24 cellular contexts compared by ENCODE assay signal in genomic region chr12:20000229-20000869, GRCh38.
DNase-seq lines count a peak whose midpoint lies in the region; ATAC-seq and TF ChIP-seq lines count a peak whose summit lies in the region.
"Had no signal": no experiment of that assay in that cellular context is flagged by ENCODE, and none has a peak within 500 bp of the region (broad histone marks: within the 10 kb centered on the region; RNA-seq: fewer than 3 reads in every experiment).

No MANE protein-coding gene starts in this region.

- H3K9me3 Mint-ChIP-seq in endodermal cell: no peaks in the 10 kb centered on the region

- no peaks in the 10 kb centered on the region for H3K27me3 Mint-ChIP-seq in endodermal cell (ENCODE audit: insufficient read depth)
- H3K27me3 Mint-ChIP-seq: CD4-positive, alpha-beta T cell; IgD-negative memory B cell had no signal

- no peak overlapping the region for H4K8ac ChIP-seq in mesenchymal stem cell (ENCODE audit: low read length)

- no peak overlapping the region for H3K18ac ChIP-seq in mesenchymal stem cell (ENCODE audit: low read depth in 1 of 2, low read length in 2 of 2)

- H2AFZ ChIP-seq in mesenchymal stem cell (ENCODE audit: low read depth, low read length): no peak overlapping the region
- H2AFZ ChIP-seq: parathyroid adenoma had no signal

- H2BK15ac ChIP-seq in mesenchymal stem cell (ENCODE audit: low read depth, poor library complexity, severe bottlenecking): no peak overlapping the region

- TF ChIP-seq CTCF in endodermal cell (conservative IDR thresholded peaks at IDR 0.05): no peak

- no peaks in the 10 kb centered on the region for H3K36me3 Mint-ChIP-seq in endodermal cell (ENCODE audit: low read depth)
- H3K36me3 Mint-ChIP-seq: activated naive CD4-positive, alpha-beta T cell treated with anti-CD3 and anti-CD28 coated beads, Interleukin-2, amount 50 U/mL, for 72 hours; IgD-negative memory B cell; immature natural killer cell; T-cell had no signal

- no peak overlapping the region for H2BK5ac ChIP-seq in mesenchymal stem cell (ENCODE audit: low read depth, low read length, poor library complexity, severe bottlenecking)

- no peak overlapping the region for H2AK5ac ChIP-seq in mesenchymal stem cell (ENCODE audit: low read length, severe bottlenecking)

- H3K23ac ChIP-seq in mesenchymal stem cell (ENCODE audit: low read length in 2 of 2): no peak overlapping the region

- peaks cover 3% of the 10 kb centered on the region for H3K4me1 ChIP-seq in endodermal cell (ENCODE audit: control insufficient read depth, insufficient read depth, low read length)
- no peaks in the 10 kb centered on the region for H3K4me1 ChIP-seq in mesenchymal stem cell (ENCODE audit: control insufficient read depth, insufficient read depth, low read depth, low read length)
- H3K4me1 ChIP-seq: parathyroid adenoma had no signal

- H3K4me3 ChIP-seq in endodermal cell (ENCODE audit: low read length) (peak overlapping the region; percentile 53), mesenchymal stem cell (ENCODE audit: insufficient read depth in 1 of 2, low read depth in 1 of 2, low read length in 2 of 2) (no peak overlapping the region)

- peaks cover 24% of the 10 kb centered on the region for H3K4me1 Mint-ChIP-seq in endodermal cell
- H3K4me1 Mint-ChIP-seq: IgD-negative memory B cell, immature natural killer cell, T-cell had no signal

- no peak overlapping the region for H3K4me2 ChIP-seq in mesenchymal stem cell (ENCODE audit: low read length, poor library complexity, severe bottlenecking)

- H2BK120ac ChIP-seq in mesenchymal stem cell (ENCODE audit: low read depth, low read length): no peak overlapping the region

- H3K9ac ChIP-seq in endodermal cell (ENCODE audit: extremely low read depth, low read length, poor library complexity, severe bottlenecking): no peak overlapping the region
- no peak overlapping the region for H3K9ac ChIP-seq in mesenchymal stem cell (ENCODE audit: low read length)
- H3K9ac ChIP-seq: parathyroid adenoma had no signal

- no peak overlapping the region for H3K4ac ChIP-seq in mesenchymal stem cell (ENCODE audit: low read depth in 1 of 2, low read length in 2 of 2)

- no peak overlapping the region for H2BK12ac ChIP-seq in mesenchymal stem cell (ENCODE audit: low read length in 2 of 2)

- H3K79me1 ChIP-seq in mesenchymal stem cell (replicated peaks; ENCODE audit: low read length, poor library complexity, severe bottlenecking): no peaks in the 10 kb centered on the region

- H3K27ac ChIP-seq in endodermal cell (ENCODE audit: low read depth, low read length) (no peak overlapping the region), mesenchymal stem cell (ENCODE audit: low read length, poor library complexity, severe bottlenecking) (no peak overlapping the region)
- H3K27ac ChIP-seq: parathyroid adenoma had no signal

- H4K91ac ChIP-seq in mesenchymal stem cell (ENCODE audit: low read length): no peak overlapping the region

- H3K4me3 Mint-ChIP-seq in endodermal cell: no peak overlapping the region
- H3K4me3 Mint-ChIP-seq: CD4-positive, alpha-beta T cell; effector memory CD8-positive, alpha-beta T cell; IgD-negative memory B cell; immature natural killer cell; T-cell had no signal

- DNase-seq in DMS153 treated with DMSO at 0.1 percent for 48 hours (lab: John Stamatoyannopoulos, UW; ENCODE audit: unreplicated experiment) (peak; percentile 31), NCI-H2029 (lab: John Stamatoyannopoulos, UW) (peak; percentile 28), endodermal cell (peak; percentile 38), mesenchymal stem cell (peak; percentile 22), GF-D8 (lab: John Stamatoyannopoulos, UW) (no peak), SW480 (ENCODE audit: low spot score) (no peak)
- DNase-seq: activated CD4-positive, alpha-beta T cell treated with anti-CD3 and anti-CD28 coated beads for 1 hour; activated CD8-positive, alpha-beta memory T cell treated with anti-CD3 and anti-CD28 coated beads for 24 hours; activated T-cell treated with anti-CD3 and anti-CD28 coated beads, Interleukin-2, amount 50 U/mL, for 48 hours; CD4-positive, alpha-beta T cell; effector memory CD8-positive, alpha-beta T cell; head of caudate nucleus; immature natural killer cell; mammary epithelial cell; NCI-H1694 treated with DMSO at 0.1 percent for 48 hours; NCI-H446 treated with DMSO at 0.1 percent for 48 hours; stimulated activated CD4-positive, alpha-beta T cell treated with anti-CD3 and anti-CD28 coated beads, Interleukin-2, amount 100 ng/mL, for 24 hours; stimulated activated naive CD4-positive, alpha-beta T cell; T-cell had no signal

- H3K27me3 ChIP-seq in endodermal cell (ENCODE audit: control insufficient read depth, insufficient read depth, low read length, poor library complexity, severe bottlenecking) (no peaks in the 10 kb centered on the region), mesenchymal stem cell (ENCODE audit: control insufficient read depth in 1 of 2, insufficient read depth in 1 of 2, low read length in 2 of 2) (no peaks in the 10 kb centered on the region)

- H3K9me3 ChIP-seq in endodermal cell (ENCODE audit: control insufficient read depth, low read length) (no peaks in the 10 kb centered on the region), mesenchymal stem cell (ENCODE audit: control insufficient read depth, low read length) (no peaks in the 10 kb centered on the region)
- H3K9me3 ChIP-seq: thoracic aorta had no signal

- H3K14ac ChIP-seq in mesenchymal stem cell (ENCODE audit: low read length in 2 of 2): no peak overlapping the region

- H3K27ac Mint-ChIP-seq in endodermal cell: no peak overlapping the region
- H3K27ac Mint-ChIP-seq: activated naive CD4-positive, alpha-beta T cell treated with anti-CD3 and anti-CD28 coated beads, Interleukin-2, amount 50 U/mL, for 72 hours; CD4-positive, alpha-beta T cell; effector memory CD8-positive, alpha-beta T cell; IgD-negative memory B cell; immature natural killer cell; T-cell had no signal

- H3K36me3 ChIP-seq in endodermal cell (ENCODE audit: control insufficient read depth, insufficient read depth, low read length) (no peaks in the 10 kb centered on the region), mesenchymal stem cell (ENCODE audit: control insufficient read depth in 1 of 2, insufficient read depth in 2 of 2, low read depth in 1 of 2, low read length in 2 of 2) (no peaks in the 10 kb centered on the region)
- H3K36me3 ChIP-seq: thoracic aorta had no signal

- 44 to 59% methylated on average over 1 to 4 of the region's 4 CpGs for WGBS in endodermal cell (ENCODE audit: insufficient coverage in 1 of 2, insufficient read length in 1 of 2), 2 experiments
- WGBS in mesenchymal stem cell: 20% methylated on average over 2 of the region's 4 CpGs

- no peak for ATAC-seq in HG03460 (IDR thresholded peaks at IDR 0.05; ENCODE audit: unreplicated experiment)
- ATAC-seq: activated naive CD4-positive, alpha-beta T cell treated with anti-CD3 and anti-CD28 coated beads, Interleukin-2, amount 50 U/mL, for 72 hours; effector memory CD8-positive, alpha-beta T cell; T-cell had no signal

Comparison
In these comparisons a context has a peak if more than half of its experiments do, and no peak if none do; other contexts are left out.
1. DNase-seq: peak in DMS153 treated with DMSO at 0.1 percent for 48 hours (single experiment), NCI-H2029 (single experiment), endodermal cell (single experiment) and mesenchymal stem cell (single experiment); none in GF-D8 (single experiment) and SW480 (single experiment).